ENCODE assay signal across 1 cellular context in the genomic region with DNA sequence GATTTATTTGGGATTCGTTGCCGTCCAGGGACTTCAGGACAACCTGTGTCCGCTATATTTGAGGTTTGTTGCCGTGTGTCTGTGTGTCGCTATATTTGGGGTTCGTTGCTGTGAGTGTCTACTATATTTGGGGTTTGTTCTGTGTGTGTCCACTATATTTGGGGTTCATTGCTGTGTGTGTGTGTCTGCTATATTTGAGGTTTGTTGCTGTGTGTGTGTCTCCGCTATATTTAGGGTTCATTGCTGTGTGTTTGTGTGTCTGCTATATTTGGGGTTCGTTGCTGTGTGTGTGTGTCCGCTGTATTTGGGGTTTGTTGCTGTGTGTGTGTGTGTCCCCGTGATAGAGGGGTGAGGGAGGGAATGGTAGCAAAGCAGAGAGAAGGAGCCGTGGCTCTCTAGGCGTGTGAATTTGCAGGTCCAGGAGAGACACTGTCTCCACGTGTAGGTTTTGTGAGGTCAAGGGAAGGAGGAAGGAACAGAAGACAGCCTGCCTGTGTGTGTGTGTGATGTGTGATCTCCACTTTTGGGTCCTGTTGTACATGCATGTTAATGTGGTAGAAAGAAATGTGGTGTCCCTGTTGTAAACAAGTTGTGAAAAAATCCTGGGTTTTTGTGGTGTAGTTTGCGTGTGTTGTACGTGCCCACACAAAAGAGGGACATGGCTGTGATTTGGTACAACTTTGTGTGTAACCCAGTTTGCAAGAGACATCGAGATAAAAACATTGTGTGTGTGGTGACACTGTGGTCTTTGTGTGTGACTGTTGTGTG.
TF ChIP-seq lines count a peak whose summit lies in the region.

No MANE protein-coding gene starts in this region.

TF ChIP-seq in K562, 482 proteins besides CTCF, POLR2A, EP300 and RAD21 (continued from another document):
- TF ChIP-seq, protein P1, sequence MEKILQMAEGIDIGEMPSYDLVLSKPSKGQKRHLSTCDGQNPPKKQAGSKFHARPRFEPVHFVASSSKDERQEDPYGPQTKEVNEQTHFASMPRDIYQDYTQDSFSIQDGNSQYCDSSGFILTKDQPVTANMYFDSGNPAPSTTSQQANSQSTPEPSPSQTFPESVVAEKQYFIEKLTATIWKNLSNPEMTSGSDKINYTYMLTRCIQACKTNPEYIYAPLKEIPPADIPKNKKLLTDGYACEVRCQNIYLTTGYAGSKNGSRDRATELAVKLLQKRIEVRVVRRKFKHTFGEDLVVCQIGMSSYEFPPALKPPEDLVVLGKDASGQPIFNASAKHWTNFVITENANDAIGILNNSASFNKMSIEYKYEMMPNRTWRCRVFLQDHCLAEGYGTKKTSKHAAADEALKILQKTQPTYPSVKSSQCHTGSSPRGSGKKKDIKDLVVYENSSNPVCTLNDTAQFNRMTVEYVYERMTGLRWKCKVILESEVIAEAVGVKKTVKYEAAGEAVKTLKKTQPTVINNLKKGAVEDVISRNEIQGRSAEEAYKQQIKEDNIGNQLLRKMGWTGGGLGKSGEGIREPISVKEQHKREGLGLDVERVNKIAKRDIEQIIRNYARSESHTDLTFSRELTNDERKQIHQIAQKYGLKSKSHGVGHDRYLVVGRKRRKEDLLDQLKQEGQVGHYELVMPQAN (IDR thresholded peaks at IDR 0.05; ENCODE audit: borderline replicate concordance), result peak; percentile 15
- TF ChIP-seq MEIS2 (IDR thresholded peaks at IDR 0.05; ENCODE audit: partially characterized antibody) (peak; percentile 10), MTF1 (CRISPR knock-in tag; IDR thresholded peaks at IDR 0.05; ENCODE audit: borderline replicate concordance) (no peak), SREBF1 (IDR thresholded peaks at IDR 0.05; ENCODE audit: borderline replicate concordance, low read depth, low read length) (no peak), NFIX (CRISPR knock-in tag; IDR thresholded peaks at IDR 0.05; ENCODE audit: low read depth) (no peak), MAZ (CRISPR knock-in tag; conservative IDR thresholded peaks at IDR 0.05 in 1 of 2, IDR thresholded peaks at IDR 0.05 in 1 of 2) (no peak), HLTF (IDR thresholded peaks at IDR 0.05) (0 out of 2 replicates have a peak, but pooled peaks have one; percentile 19), POLR2AphosphoS5 (IDR thresholded peaks at IDR 0.05; ENCODE audit: control insufficient read depth, insufficient read depth, low read depth, low read length) (no peak), CEBPB (tag; IDR thresholded peaks at IDR 0.05) (no peak), BRCA1 (IDR thresholded peaks at IDR 0.05) (no peak), BRCA1 (CRISPR knock-in tag; IDR thresholded peaks at IDR 0.05) (no peak), FOXA3 (CRISPR knock-in tag; conservative IDR thresholded peaks at IDR 0.05 in 1 of 2, IDR thresholded peaks at IDR 0.05 in 1 of 2) (no peak)
- TF ChIP-seq, protein P2, sequence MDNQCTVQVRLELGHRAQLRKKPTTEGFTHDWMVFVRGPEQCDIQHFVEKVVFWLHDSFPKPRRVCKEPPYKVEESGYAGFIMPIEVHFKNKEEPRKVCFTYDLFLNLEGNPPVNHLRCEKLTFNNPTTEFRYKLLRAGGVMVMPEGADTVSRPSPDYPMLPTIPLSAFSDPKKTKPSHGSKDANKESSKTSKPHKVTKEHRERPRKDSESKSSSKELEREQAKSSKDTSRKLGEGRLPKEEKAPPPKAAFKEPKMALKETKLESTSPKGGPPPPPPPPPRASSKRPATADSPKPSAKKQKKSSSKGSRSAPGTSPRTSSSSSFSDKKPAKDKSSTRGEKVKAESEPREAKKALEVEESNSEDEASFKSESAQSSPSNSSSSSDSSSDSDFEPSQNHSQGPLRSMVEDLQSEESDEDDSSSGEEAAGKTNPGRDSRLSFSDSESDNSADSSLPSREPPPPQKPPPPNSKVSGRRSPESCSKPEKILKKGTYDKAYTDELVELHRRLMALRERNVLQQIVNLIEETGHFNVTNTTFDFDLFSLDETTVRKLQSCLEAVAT (IDR thresholded peaks at IDR 0.05), result peak; percentile 2 to 24; a peak in 2 of 4 replicates
- TF ChIP-seq, protein P3, sequence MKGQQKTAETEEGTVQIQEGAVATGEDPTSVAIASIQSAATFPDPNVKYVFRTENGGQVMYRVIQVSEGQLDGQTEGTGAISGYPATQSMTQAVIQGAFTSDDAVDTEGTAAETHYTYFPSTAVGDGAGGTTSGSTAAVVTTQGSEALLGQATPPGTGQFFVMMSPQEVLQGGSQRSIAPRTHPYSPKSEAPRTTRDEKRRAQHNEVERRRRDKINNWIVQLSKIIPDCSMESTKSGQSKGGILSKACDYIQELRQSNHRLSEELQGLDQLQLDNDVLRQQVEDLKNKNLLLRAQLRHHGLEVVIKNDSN (CRISPR knock-in tag; IDR thresholded peaks at IDR 0.05), result no peak
- TF ChIP-seq, protein P4, sequence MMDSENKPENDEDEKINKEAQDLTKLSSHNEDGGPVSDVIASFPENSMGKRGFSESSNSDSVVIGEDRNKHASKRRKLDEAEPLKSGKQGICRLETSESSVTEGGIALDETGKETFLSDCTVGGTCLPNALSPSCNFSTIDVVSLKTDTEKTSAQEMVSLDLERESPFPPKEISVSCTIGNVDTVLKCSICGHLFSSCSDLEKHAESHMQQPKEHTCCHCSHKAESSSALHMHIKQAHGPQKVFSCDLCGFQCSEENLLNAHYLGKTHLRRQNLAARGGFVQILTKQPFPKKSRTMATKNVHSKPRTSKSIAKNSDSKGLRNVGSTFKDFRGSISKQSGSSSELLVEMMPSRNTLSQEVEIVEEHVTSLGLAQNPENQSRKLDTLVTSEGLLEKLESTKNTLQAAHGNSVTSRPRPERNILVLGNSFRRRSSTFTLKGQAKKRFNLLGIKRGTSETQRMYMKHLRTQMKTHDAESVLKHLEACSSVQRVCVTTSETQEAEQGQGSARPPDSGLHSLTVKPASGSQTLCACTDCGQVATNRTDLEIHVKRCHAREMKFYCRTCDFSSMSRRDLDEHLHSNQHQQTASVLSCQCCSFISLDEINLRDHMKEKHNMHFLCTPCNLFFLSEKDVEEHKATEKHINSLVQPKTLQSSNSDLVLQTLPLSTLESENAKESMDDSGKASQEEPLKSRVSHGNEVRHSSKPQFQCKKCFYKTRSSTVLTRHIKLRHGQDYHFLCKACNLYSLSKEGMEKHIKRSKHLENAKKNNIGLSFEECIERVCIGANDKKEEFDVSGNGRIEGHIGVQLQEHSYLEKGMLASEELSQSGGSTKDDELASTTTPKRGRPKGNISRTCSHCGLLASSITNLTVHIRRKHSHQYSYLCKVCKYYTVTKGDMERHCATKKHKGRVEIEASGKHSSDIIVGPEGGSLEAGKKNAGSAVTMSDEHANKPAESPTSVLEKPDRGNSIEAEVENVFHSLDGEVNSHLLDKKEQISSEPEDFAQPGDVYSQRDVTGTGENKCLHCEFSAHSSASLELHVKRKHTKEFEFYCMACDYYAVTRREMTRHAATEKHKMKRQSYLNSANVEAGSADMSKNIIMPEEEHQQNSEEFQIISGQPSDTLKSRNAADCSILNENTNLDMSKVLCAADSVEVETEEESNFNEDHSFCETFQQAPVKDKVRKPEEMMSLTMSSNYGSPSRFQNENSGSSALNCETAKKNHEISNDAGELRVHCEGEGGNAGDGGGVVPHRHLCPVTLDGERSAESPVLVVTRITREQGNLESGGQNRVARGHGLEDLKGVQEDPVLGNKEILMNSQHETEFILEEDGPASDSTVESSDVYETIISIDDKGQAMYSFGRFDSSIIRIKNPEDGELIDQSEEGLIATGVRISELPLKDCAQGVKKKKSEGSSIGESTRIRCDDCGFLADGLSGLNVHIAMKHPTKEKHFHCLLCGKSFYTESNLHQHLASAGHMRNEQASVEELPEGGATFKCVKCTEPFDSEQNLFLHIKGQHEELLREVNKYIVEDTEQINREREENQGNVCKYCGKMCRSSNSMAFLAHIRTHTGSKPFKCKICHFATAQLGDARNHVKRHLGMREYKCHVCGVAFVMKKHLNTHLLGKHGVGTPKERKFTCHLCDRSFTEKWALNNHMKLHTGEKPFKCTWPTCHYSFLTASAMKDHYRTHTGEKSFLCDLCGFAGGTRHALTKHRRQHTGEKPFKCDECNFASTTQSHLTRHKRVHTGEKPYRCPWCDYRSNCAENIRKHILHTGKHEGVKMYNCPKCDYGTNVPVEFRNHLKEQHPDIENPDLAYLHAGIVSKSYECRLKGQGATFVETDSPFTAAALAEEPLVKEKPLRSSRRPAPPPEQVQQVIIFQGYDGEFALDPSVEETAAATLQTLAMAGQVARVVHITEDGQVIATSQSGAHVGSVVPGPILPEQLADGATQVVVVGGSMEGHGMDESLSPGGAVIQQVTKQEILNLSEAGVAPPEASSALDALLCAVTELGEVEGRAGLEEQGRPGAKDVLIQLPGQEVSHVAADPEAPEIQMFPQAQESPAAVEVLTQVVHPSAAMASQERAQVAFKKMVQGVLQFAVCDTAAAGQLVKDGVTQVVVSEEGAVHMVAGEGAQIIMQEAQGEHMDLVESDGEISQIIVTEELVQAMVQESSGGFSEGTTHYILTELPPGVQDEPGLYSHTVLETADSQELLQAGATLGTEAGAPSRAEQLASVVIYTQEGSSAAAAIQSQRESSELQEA (IDR thresholded peaks at IDR 0.05; ENCODE audit: low read depth), result peak; percentile 45; the same call in 1 of the 2 replicates
